In genomic region chr16:4231886-4232285, GRCh38 we compare ENCODE assay signal across 29 cellular contexts. TPM values are rescaled to one million over a fixed set of nuclear protein-coding genes. Genes with fewer than 3 reads are reported as not detected.
"Had no signal": no experiment of that assay in that cellular context is flagged by ENCODE, and none has a peak within 500 bp of the region (broad histone marks: within the 10 kb centered on the region; RNA-seq: fewer than 3 reads in every experiment).

No MANE protein-coding gene starts in this region.

- H3K27me3 ChIP-seq: adrenal gland, Peyer's patch had no signal

- DNase-seq: activated CD4-positive, alpha-beta T cell treated with anti-CD3 and anti-CD28 coated beads for 1 hour; activated CD4-positive, alpha-beta T cell treated with anti-CD3 and anti-CD28 coated beads, Interleukin-2, amount 10 ng/mL, durations not matched to agents 24 days and 14 days; activated CD4-positive, alpha-beta T cell treated with anti-CD3 and anti-CD28 coated beads, Interleukin-2, amount 50 U/mL, for 48 hours; activated CD8-positive, alpha-beta memory T cell treated with anti-CD3 and anti-CD28 coated beads for 24 hours; activated gamma-delta T cell; activated naive CD4-positive, alpha-beta T cell treated with anti-CD3 and anti-CD28 coated beads, Interleukin-2, amount 10 ng/mL, durations not matched to agents 7 days and 5 days; activated naive CD8-positive, alpha-beta T cell treated with anti-CD3 and anti-CD28 coated beads, Interleukin-2, amount 10 ng/mL, durations not matched to agents 7 days and 5 days; activated T-cell treated with anti-CD3 and anti-CD28 coated beads, Interleukin-2, amount 50 U/mL, for 48 hours; adrenal gland; anterior cingulate cortex; central memory CD4-positive, alpha-beta T cell; Karpas-422; MM.1S; NCI-H1105; NCI-H1436; NCI-H187; NCI-H2081; NCI-H510A treated with DMSO at 0.1 percent for 48 hours; NCI-H69; NK-92 treated with Interleukin-12 subunit alpha and Interleukin-12 subunit beta, amount 100 ng/mL, for 24 hours; OCI-M1; Peyer's patch; SHP77 treated with DMSO at 0.1 percent for 48 hours; T-helper 17 cell; T-helper 9 cell had no signal

- H3K4me1 ChIP-seq: adrenal gland, Peyer's patch had no signal

- ATAC-seq: activated T-helper 17 cell treated with anti-CD3 and anti-CD28 coated beads, Interleukin-2, amount 50 U/mL, for 72 hours; T-helper 17 cell; WTC11 had no signal

- H3K9me3 ChIP-seq: adrenal gland, Peyer's patch had no signal

- H3K4me3 ChIP-seq: adrenal gland, Peyer's patch had no signal

- H3K27ac ChIP-seq: adrenal gland, Peyer's patch, RWPE1 had no signal

- H3K36me3 ChIP-seq: adrenal gland, Peyer's patch had no signal

RNA-seq across cellular contexts. Expression of gene SRL, which starts 10.0 kb away (rescaled TPM):
- total RNA-seq: activated CD4-positive, alpha-beta T cell treated with anti-CD3 and anti-CD28 coated beads, Interleukin-2, amount 10 ng/mL, durations not matched to agents 24 days and 14 days; activated naive CD8-positive, alpha-beta T cell treated with anti-CD3 and anti-CD28 coated beads, Interleukin-2, amount 10 ng/mL, durations not matched to agents 7 days and 5 days; activated T-helper 17 cell treated with anti-CD3 and anti-CD28 coated beads, Interleukin-2, amount 50 U/mL, for 72 hours; chondrocyte; T-helper 17 cell had no signal
